ENCODE assay signal across 14 cellular contexts in genomic region chr16:11679250-11679649, GRCh38. TPM values are rescaled to one million over a fixed set of nuclear protein-coding genes. Genes with fewer than 3 reads are reported as not detected.
DNase-seq lines count a peak whose midpoint lies in the region; ATAC-seq and TF ChIP-seq lines count a peak whose summit lies in the region.
"Had no signal": no experiment of that assay in that cellular context is flagged by ENCODE, and none has a peak within 500 bp of the region (broad histone marks: within the 10 kb centered on the region; RNA-seq: fewer than 3 reads in every experiment).

No MANE protein-coding gene starts in this region.

- CTCF ChIA-PET in activated B cell treated with CpG ODN at 0.5 μM for 24 hours (lab: Charles Lee), result interaction anchor here (1.8 kb wide), 1 partner anchor 35 kb away, joined by 6 read pairs; no protein-coding TSS in a partner anchor

- POLR2A ChIA-PET in activated B cell treated with CpG ODN at 0.5 μM for 24 hours (lab: Charles Lee), result interaction anchor here (0.6 to 3.3 kb wide), 4 partner anchors 9 to 63 kb away, joined by 5 to 19 read pairs (median 8); partner anchors contain the start of genes SNN and TXNDC11

- ATAC-seq in activated naive CD8-positive, alpha-beta T cell treated with anti-CD3 and anti-CD28 coated beads, Interleukin-2, amount 50 U/mL, for 24 hours, result no peak
- ATAC-seq in activated B cell treated with CpG ODN at 0.5 μM for 24 hours (ENCODE audit: low read depth) (no peak), GM21423 (IDR thresholded peaks at IDR 0.05; ENCODE audit: unreplicated experiment) (no peak), HG02623 (IDR thresholded peaks at IDR 0.05; ENCODE audit: unreplicated experiment) (no peak)
- ATAC-seq: activated T-cell treated with anti-CD3 and anti-CD28 coated beads, Interleukin-2, amount 50 U/mL, for 4 hours; left lung had no signal

- no peak for DNase-seq in activated naive CD8-positive, alpha-beta T cell treated with anti-CD3 and anti-CD28 coated beads for 36 hours
- DNase-seq in activated naive CD8-positive, alpha-beta T cell treated with anti-CD3 and anti-CD28 coated beads, Interleukin-2, amount 50 U/mL, for 24 hours, result no peak
- peak; percentile 13 for DNase-seq in activated B cell treated with CpG ODN at 0.5 μM for 24 hours
- peak; percentile 57 for DNase-seq in mesenteric fat pad (ENCODE audit: low spot score)
- DNase-seq in testis, result peak; percentile 47
- no peak for DNase-seq in GM19240 (ENCODE audit: insufficient read length, low spot score)
- DNase-seq: activated T-cell treated with anti-CD3 and anti-CD28 coated beads, Interleukin-2, amount 50 U/mL, for 4 hours; brain microvascular endothelial cell; left lung; NCI-H146; NCI-H82 had no signal

- peaks cover 7% of the 10 kb centered on the region for H3K36me3 Mint-ChIP-seq in activated naive CD8-positive, alpha-beta T cell treated with anti-CD3 and anti-CD28 coated beads for 36 hours
- peaks cover 29% of the 10 kb centered on the region for H3K36me3 Mint-ChIP-seq in activated naive CD8-positive, alpha-beta T cell treated with anti-CD3 and anti-CD28 coated beads, Interleukin-2, amount 50 U/mL, for 24 hours (ENCODE audit: low read depth)
- peaks cover 81% of the 10 kb centered on the region for H3K36me3 Mint-ChIP-seq in activated B cell treated with CpG ODN at 0.5 μM for 24 hours (ENCODE audit: low read depth)

- no peak overlapping the region for H3K4me3 Mint-ChIP-seq in activated naive CD8-positive, alpha-beta T cell treated with anti-CD3 and anti-CD28 coated beads for 36 hours
- no peak overlapping the region for H3K4me3 Mint-ChIP-seq in activated naive CD8-positive, alpha-beta T cell treated with anti-CD3 and anti-CD28 coated beads, Interleukin-2, amount 50 U/mL, for 24 hours
- H3K4me3 Mint-ChIP-seq in activated B cell treated with CpG ODN at 0.5 μM for 24 hours, result peak overlapping the region; percentile 38
- H3K4me3 Mint-ChIP-seq: activated T-cell treated with anti-CD3 and anti-CD28 coated beads, Interleukin-2, amount 50 U/mL, for 4 hours had no signal

- no peak for TF ChIP-seq POLR2A in testis (IDR thresholded peaks at IDR 0.05)

- H3K27me3 Mint-ChIP-seq in activated naive CD8-positive, alpha-beta T cell treated with anti-CD3 and anti-CD28 coated beads for 36 hours, result no peaks in the 10 kb centered on the region
- H3K27me3 Mint-ChIP-seq in activated naive CD8-positive, alpha-beta T cell treated with anti-CD3 and anti-CD28 coated beads, Interleukin-2, amount 50 U/mL, for 24 hours, result no peaks in the 10 kb centered on the region
- H3K27me3 Mint-ChIP-seq in activated B cell treated with CpG ODN at 0.5 μM for 24 hours, result no peaks in the 10 kb centered on the region

- intact Hi-C loops in activated B cell treated with CpG ODN at 0.5 μM for 24 hours (cut with micrococcal nuclease), result loop anchor here (10.0 kb wide), 1 partner anchor 804 kb away; the partner anchor contains the start of gene CIITA
- intact Hi-C loops in testis (cut with DNase I; ENCODE audit: low total_unique reads), result no loop called here

- H3K9me3 Mint-ChIP-seq in activated naive CD8-positive, alpha-beta T cell treated with anti-CD3 and anti-CD28 coated beads for 36 hours, result no peaks in the 10 kb centered on the region
- no peaks in the 10 kb centered on the region for H3K9me3 Mint-ChIP-seq in activated naive CD8-positive, alpha-beta T cell treated with anti-CD3 and anti-CD28 coated beads, Interleukin-2, amount 50 U/mL, for 24 hours
- no peaks in the 10 kb centered on the region for H3K9me3 Mint-ChIP-seq in activated B cell treated with CpG ODN at 0.5 μM for 24 hours
- H3K9me3 Mint-ChIP-seq: activated T-cell treated with anti-CD3 and anti-CD28 coated beads, Interleukin-2, amount 50 U/mL, for 4 hours had no signal

- peaks cover 3% of the 10 kb centered on the region for H3K4me1 ChIP-seq in testis

- H3K36me3 ChIP-seq in testis (ENCODE audit: low read depth, missing control alignments), result no peaks in the 10 kb centered on the region

- H3K27ac Mint-ChIP-seq in activated naive CD8-positive, alpha-beta T cell treated with anti-CD3 and anti-CD28 coated beads for 36 hours, result peak overlapping the region; percentile 47
- no peak overlapping the region for H3K27ac Mint-ChIP-seq in activated naive CD8-positive, alpha-beta T cell treated with anti-CD3 and anti-CD28 coated beads, Interleukin-2, amount 50 U/mL, for 24 hours
- H3K27ac Mint-ChIP-seq in activated B cell treated with CpG ODN at 0.5 μM for 24 hours, result peak overlapping the region; percentile 88

- TF ChIP-seq CTCF in activated B cell treated with CpG ODN at 0.5 μM for 24 hours (IDR thresholded peaks at IDR 0.05), result no peak
- no peak for TF ChIP-seq CTCF in testis (IDR thresholded peaks at IDR 0.05)

- 63 to 89% methylated on average over 7 to 12 of the region's 13 CpGs for WGBS in testis, 2 donors

- no peak overlapping the region for H3K4me3 ChIP-seq in testis
- H3K4me3 ChIP-seq: left lung, SJSA1 had no signal

- no peaks in the 10 kb centered on the region for H3K9me3 ChIP-seq in testis
- H3K9me3 ChIP-seq: left lung, SJSA1 had no signal

- H3K27ac ChIP-seq in testis, result no peak overlapping the region
- H3K27ac ChIP-seq: brain microvascular endothelial cell, SJSA1 had no signal

- peaks cover 70% of the 10 kb centered on the region for H3K4me1 Mint-ChIP-seq in activated naive CD8-positive, alpha-beta T cell treated with anti-CD3 and anti-CD28 coated beads for 36 hours
- peaks cover 75% of the 10 kb centered on the region for H3K4me1 Mint-ChIP-seq in activated naive CD8-positive, alpha-beta T cell treated with anti-CD3 and anti-CD28 coated beads, Interleukin-2, amount 50 U/mL, for 24 hours
- peaks cover 99% of the 10 kb centered on the region for H3K4me1 Mint-ChIP-seq in activated B cell treated with CpG ODN at 0.5 μM for 24 hours

- H3K27me3 ChIP-seq in testis, result no peaks in the 10 kb centered on the region
- H3K27me3 ChIP-seq: brain microvascular endothelial cell, left lung, SJSA1 had no signal

RNA-seq across cellular contexts. Expression of gene SNN, which starts 11.0 kb away (rescaled TPM):
- total RNA-seq in activated naive CD8-positive, alpha-beta T cell treated with anti-CD3 and anti-CD28 coated beads for 36 hours, result 10 to 100 TPM; 10.3 to 11.2 TPM
- total RNA-seq in activated B cell treated with CpG ODN at 0.5 μM for 24 hours (31.9 and 32.1 TPM in 2 replicates), mesenteric fat pad (47.2 TPM), testis (10 to 100 TPM in 1 of 2 donors, 1 to 10 TPM in 1; 7.0 to 10.3 TPM)
- polyA plus RNA-seq in testis (ENCODE audit: insufficient read depth, low read depth, low replicate concordance), result 10.1 TPM

Comparison
In these comparisons a context has a peak if more than half of its experiments do, and no peak if none do; other contexts are left out.
1. DNase-seq: peak in activated B cell treated with CpG ODN at 0.5 μM for 24 hours (single experiment), mesenteric fat pad (single experiment) and testis (single experiment); none in activated naive CD8-positive, alpha-beta T cell treated with anti-CD3 and anti-CD28 coated beads for 36 hours (single experiment), activated naive CD8-positive, alpha-beta T cell treated with anti-CD3 and anti-CD28 coated beads, Interleukin-2, amount 50 U/mL, for 24 hours (single experiment) and GM19240 (single experiment).